17 cellular contexts compared by ENCODE assay signal in genomic region chrX:123990169-123990568, GRCh38. TPM values are rescaled to one million over a fixed set of nuclear protein-coding genes. Genes with fewer than 3 reads are reported as not detected.
A peak's percentile ranks its signal among the peaks of the same experiment; 100 is the strongest.
DNase-seq lines count a peak whose midpoint lies in the region; ATAC-seq and TF ChIP-seq lines count a peak whose summit lies in the region.
"Had no signal": no experiment of that assay in that cellular context is flagged by ENCODE, and none has a peak within 500 bp of the region (broad histone marks: within the 10 kb centered on the region; RNA-seq: fewer than 3 reads in every experiment).

No MANE protein-coding gene starts in this region.

- H3K9me3 ChIP-seq in skeletal muscle tissue (ENCODE audit: control insufficient read depth in 3 of 3, low read length in 3 of 3) (no peaks in the 10 kb centered on the region), mesenchymal stem cell (ENCODE audit: control insufficient read depth, low read length) (no peaks in the 10 kb centered on the region)
- H3K9me3 ChIP-seq: ascending aorta, right atrium auricular region had no signal

- H3K27me3 Mint-ChIP-seq in activated T-cell treated with anti-CD3 and anti-CD28 coated beads, Interleukin-2, amount 50 U/mL, for 72 hours (ENCODE audit: low read depth), result no peaks in the 10 kb centered on the region
- no peaks in the 10 kb centered on the region for H3K27me3 Mint-ChIP-seq in activated CD8-positive, alpha-beta T cell treated with anti-CD3 and anti-CD28 coated beads for 36 hours

- no peaks in the 10 kb centered on the region for H3K79me1 ChIP-seq in mesenchymal stem cell (replicated peaks; ENCODE audit: low read length, poor library complexity, severe bottlenecking)

- H3K4me3 ChIP-seq in skeletal muscle tissue (ENCODE audit: low read length in 3 of 3) (no peak overlapping the region), mesenchymal stem cell (ENCODE audit: insufficient read depth in 1 of 2, low read depth in 1 of 2, low read length in 2 of 2) (no peak overlapping the region)
- H3K4me3 ChIP-seq: ascending aorta, right atrium auricular region had no signal

- no peak overlapping the region for H3K14ac ChIP-seq in mesenchymal stem cell (ENCODE audit: low read length in 2 of 2)

- peak overlapping the region; percentile 87 for H3K27ac Mint-ChIP-seq in activated T-cell treated with anti-CD3 and anti-CD28 coated beads, Interleukin-2, amount 50 U/mL, for 72 hours
- peak overlapping the region; percentile 75 for H3K27ac Mint-ChIP-seq in activated CD8-positive, alpha-beta T cell treated with anti-CD3 and anti-CD28 coated beads for 36 hours

- no peak for DNase-seq in activated T-cell treated with anti-CD3 and anti-CD28 coated beads, Interleukin-2, amount 50 U/mL, for 72 hours
- DNase-seq in activated T-cell treated with anti-CD3 and anti-CD28 coated beads, Interleukin-2, amount 50 U/mL, for 1 hour, result no peak
- DNase-seq in activated CD8-positive, alpha-beta T cell treated with anti-CD3 and anti-CD28 coated beads for 36 hours, result no peak
- DNase-seq in mesenchymal stem cell, result no peak
- DNase-seq in left ventricle myocardium superior, result no peak
- no peak for DNase-seq in sciatic nerve (ENCODE audit: low spot score)
- DNase-seq: activated gamma-delta T cell; hippocampal formation; NCI-H1694 treated with DMSO at 0.1 percent for 48 hours; NCI-H2227 treated with DMSO at 0.1 percent for 48 hours; nucleus accumbens; stimulated activated CD4-positive, alpha-beta T cell treated with anti-CD3 and anti-CD28 coated beads, Interleukin-1b, Interleukin-23, amount 100 ng/mL, for 48 hours had no signal

- H2BK12ac ChIP-seq in mesenchymal stem cell (ENCODE audit: low read length in 2 of 2), result no peak overlapping the region

- H4K91ac ChIP-seq in mesenchymal stem cell (ENCODE audit: low read length), result no peak overlapping the region

- H3K27ac ChIP-seq in skeletal muscle tissue (ENCODE audit: low read depth, low read length) (peak overlapping the region; percentile 12), mesenchymal stem cell (ENCODE audit: low read length, poor library complexity, severe bottlenecking) (no peak overlapping the region)
- H3K27ac ChIP-seq: right atrium auricular region had no signal

- no peak overlapping the region for H2BK15ac ChIP-seq in mesenchymal stem cell (ENCODE audit: low read depth, poor library complexity, severe bottlenecking)

- H2BK5ac ChIP-seq in mesenchymal stem cell (ENCODE audit: low read depth, low read length, poor library complexity, severe bottlenecking), result no peak overlapping the region

- H2BK120ac ChIP-seq in mesenchymal stem cell (ENCODE audit: low read depth, low read length), result no peak overlapping the region

- TF ChIP-seq CTCF in activated CD8-positive, alpha-beta T cell treated with anti-CD3 and anti-CD28 coated beads for 36 hours (IDR thresholded peaks at IDR 0.05), result no peak

- H3K4me1 Mint-ChIP-seq in activated T-cell treated with anti-CD3 and anti-CD28 coated beads, Interleukin-2, amount 50 U/mL, for 72 hours (ENCODE audit: low read depth), result peaks cover 42% of the 10 kb centered on the region
- peaks cover 61% of the 10 kb centered on the region for H3K4me1 Mint-ChIP-seq in activated CD8-positive, alpha-beta T cell treated with anti-CD3 and anti-CD28 coated beads for 36 hours (ENCODE audit: low read depth)

- H3K36me3 ChIP-seq in skeletal muscle tissue (ENCODE audit: control insufficient read depth in 3 of 3, insufficient read depth in 3 of 3, low read length in 3 of 3) (no peaks in the 10 kb centered on the region), mesenchymal stem cell (ENCODE audit: control insufficient read depth in 1 of 2, insufficient read depth in 2 of 2, low read depth in 1 of 2, low read length in 2 of 2) (no peaks in the 10 kb centered on the region)
- H3K36me3 ChIP-seq: ascending aorta, right atrium auricular region had no signal

- 100% methylated on average over 1 of the region's 2 CpGs for WGBS in mesenchymal stem cell

- H3K4me3 Mint-ChIP-seq in activated T-cell treated with anti-CD3 and anti-CD28 coated beads, Interleukin-2, amount 50 U/mL, for 72 hours, result peak overlapping the region in 1 of 2 donors; percentile 28
- H3K4me3 Mint-ChIP-seq in activated CD8-positive, alpha-beta T cell treated with anti-CD3 and anti-CD28 coated beads for 36 hours, result peak overlapping the region; percentile 17

- CTCF ChIA-PET in activated CD8-positive, alpha-beta T cell treated with anti-CD3 and anti-CD28 coated beads for 36 hours (lab: Charles Lee), result no interaction called here

- intact Hi-C loops in activated CD8-positive, alpha-beta T cell treated with anti-CD3 and anti-CD28 coated beads for 36 hours (cut with micrococcal nuclease), result no loop called here
- intact Hi-C loops in left ventricle myocardium superior (cut with micrococcal nuclease), result no loop called here
- intact Hi-C loops in sciatic nerve (cut with DNase I), result no loop called here

- H3K27me3 ChIP-seq in skeletal muscle tissue (ENCODE audit: control insufficient read depth in 3 of 3, insufficient read depth in 3 of 3, low read length in 3 of 3) (no peaks in the 10 kb centered on the region), mesenchymal stem cell (ENCODE audit: control insufficient read depth in 1 of 2, insufficient read depth in 1 of 2, low read length in 2 of 2) (no peaks in the 10 kb centered on the region)
- H3K27me3 ChIP-seq: ascending aorta, right atrium auricular region had no signal

- no peak overlapping the region for H2AK5ac ChIP-seq in mesenchymal stem cell (ENCODE audit: low read length, severe bottlenecking)

- H3K18ac ChIP-seq in mesenchymal stem cell (ENCODE audit: low read depth in 1 of 2, low read length in 2 of 2), result no peak overlapping the region

- no peak overlapping the region for H3K4ac ChIP-seq in mesenchymal stem cell (ENCODE audit: low read depth in 1 of 2, low read length in 2 of 2)

- peaks cover 5 to 12% (median 11%) of the 10 kb centered on the region in 3 donors for H3K4me1 ChIP-seq in skeletal muscle tissue (ENCODE audit: control insufficient read depth in 3 of 3, insufficient read depth in 3 of 3, low read length in 3 of 3)
- H3K4me1 ChIP-seq in mesenchymal stem cell (ENCODE audit: control insufficient read depth, insufficient read depth, low read depth, low read length), result no peaks in the 10 kb centered on the region

- POLR2A ChIA-PET in activated CD8-positive, alpha-beta T cell treated with anti-CD3 and anti-CD28 coated beads for 36 hours (lab: Charles Lee), result no interaction called here

- no peak overlapping the region for H3K23ac ChIP-seq in mesenchymal stem cell (ENCODE audit: low read length in 2 of 2)

- ATAC-seq in activated T-cell treated with anti-CD3 and anti-CD28 coated beads, Interleukin-2, amount 50 U/mL, for 72 hours (replicated peaks in 1 of 2), result no peak
- peak; percentile 49 for ATAC-seq in HG02571 (IDR thresholded peaks at IDR 0.05; ENCODE audit: unreplicated experiment)
- ATAC-seq in activated CD8-positive, alpha-beta T cell treated with anti-CD3 and anti-CD28 coated beads for 36 hours, result peak; percentile 45
- ATAC-seq in left ventricle myocardium superior, result no peak
- no peak for ATAC-seq in sciatic nerve
- ATAC-seq: SK-N-SH treated with all-trans-retinoic acid at 6 μM for 48 hours had no signal

- no peak overlapping the region for H3K4me2 ChIP-seq in mesenchymal stem cell (ENCODE audit: low read length, poor library complexity, severe bottlenecking)

- H4K8ac ChIP-seq in mesenchymal stem cell (ENCODE audit: low read length), result no peak overlapping the region

- H3K36me3 Mint-ChIP-seq in activated T-cell treated with anti-CD3 and anti-CD28 coated beads, Interleukin-2, amount 50 U/mL, for 72 hours (ENCODE audit: insufficient read depth in 2 of 2), result no peaks in the 10 kb centered on the region
- peaks cover 19% of the 10 kb centered on the region for H3K36me3 Mint-ChIP-seq in activated CD8-positive, alpha-beta T cell treated with anti-CD3 and anti-CD28 coated beads for 36 hours (ENCODE audit: low read depth)

- H3K9ac ChIP-seq in skeletal muscle tissue (ENCODE audit: low read depth in 1 of 3, low read length in 3 of 3), result no peak overlapping the region
- no peak overlapping the region for H3K9ac ChIP-seq in mesenchymal stem cell (ENCODE audit: low read length)

- H3K9me3 Mint-ChIP-seq in activated T-cell treated with anti-CD3 and anti-CD28 coated beads, Interleukin-2, amount 50 U/mL, for 72 hours, result no peaks in the 10 kb centered on the region
- no peaks in the 10 kb centered on the region for H3K9me3 Mint-ChIP-seq in activated CD8-positive, alpha-beta T cell treated with anti-CD3 and anti-CD28 coated beads for 36 hours

- no peak overlapping the region for H2AFZ ChIP-seq in mesenchymal stem cell (ENCODE audit: low read depth, low read length)

RNA-seq across cellular contexts. Expression of gene STAG2, which starts 28.7 kb away (rescaled TPM):
- total RNA-seq in activated T-cell treated with anti-CD3 and anti-CD28 coated beads, Interleukin-2, amount 50 U/mL, for 72 hours, result 10 to 100 TPM; 82.1 to 89.5 TPM
- total RNA-seq in activated CD8-positive, alpha-beta T cell treated with anti-CD3 and anti-CD28 coated beads for 36 hours, result 10 to 100 TPM; 93.9 to 98.4 TPM
- total RNA-seq in skeletal muscle tissue, result 67.8 TPM
- 30.9 TPM for polyA plus RNA-seq in mesenchymal stem cell (2013, experiment 1 of 2)
- 35.6 TPM for polyA plus RNA-seq in mesenchymal stem cell (2013, experiment 2 of 2)
- 34.8 TPM for total RNA-seq in left ventricle myocardium superior
- total RNA-seq in sciatic nerve, result 98.2 TPM

Comparison
In these comparisons a context has a peak if more than half of its experiments do, and no peak if none do; other contexts are left out.
1. ATAC-seq: peak in HG02571 (single experiment) and activated CD8-positive, alpha-beta T cell treated with anti-CD3 and anti-CD28 coated beads for 36 hours (single experiment); none in activated T-cell treated with anti-CD3 and anti-CD28 coated beads, Interleukin-2, amount 50 U/mL, for 72 hours (0 of 2), left ventricle myocardium superior (single experiment) and sciatic nerve (single experiment).